8 cellular contexts compared by ENCODE assay signal in genomic region chr2:233396736-233397665, GRCh38. TPM values are rescaled to one million over a fixed set of nuclear protein-coding genes. Genes with fewer than 3 reads are reported as not detected.
DNase-seq lines count a peak whose midpoint lies in the region; ATAC-seq and TF ChIP-seq lines count a peak whose summit lies in the region.
"Not testable (repeated sequence)": the region's sequence is repeated elsewhere in the genome, so short reads cannot be mapped to it uniquely, and the experiment has no call there.

No MANE protein-coding gene starts in this region.

- H3K27me3 Mint-ChIP-seq in CD4-positive, alpha-beta T cell; T-helper 2 cell treated with Interferon-gamma antibody and Interleukin-4, amounts not matched to agents 5 μg/mL and 100 μg/mL, for 36 hours (ENCODE audit: low read depth); activated naive CD4-positive, alpha-beta T cell treated with anti-CD3 and anti-CD28 coated beads, Interleukin-2, amount 50 U/mL, for 24 hours; dendritic cell treated with granulocyte-macrophage colony-stimulating factor and Interleukin-4, amounts not matched to agents 40 ng/mL and 50 ng/mL, for 4 days; memory B cell; neural crest cell (ENCODE audit: low read depth); stimulated activated naive B cell treated with anti-CD40 and anti-IgM and Interleukin-4, amounts not matched to agents 10 μg/mL and 1 μg/mL and 100 μg/mL, for 72 hours: not testable (repeated sequence)

- peak overlapping the region; percentile 55 for H3K4me3 Mint-ChIP-seq in CD4-positive, alpha-beta T cell
- H3K4me3 Mint-ChIP-seq in T-helper 2 cell treated with Interferon-gamma antibody and Interleukin-4, amounts not matched to agents 5 μg/mL and 100 μg/mL, for 36 hours; activated naive CD4-positive, alpha-beta T cell treated with anti-CD3 and anti-CD28 coated beads, Interleukin-2, amount 50 U/mL, for 24 hours; dendritic cell treated with granulocyte-macrophage colony-stimulating factor and Interleukin-4, amounts not matched to agents 40 ng/mL and 50 ng/mL, for 4 days; memory B cell; neural crest cell: not testable (repeated sequence)
- H3K4me3 Mint-ChIP-seq in stimulated activated naive B cell treated with anti-CD40 and anti-IgM and Interleukin-4, amounts not matched to agents 10 μg/mL and 1 μg/mL and 100 μg/mL, for 72 hours, result peak overlapping the region; percentile 25 to 45

- H3K27ac Mint-ChIP-seq in CD4-positive, alpha-beta T cell, result peak overlapping the region; percentile 75
- H3K27ac Mint-ChIP-seq in T-helper 2 cell treated with Interferon-gamma antibody and Interleukin-4, amounts not matched to agents 5 μg/mL and 100 μg/mL, for 36 hours, result peak overlapping the region; percentile 83
- peak overlapping the region; percentile 19 for H3K27ac Mint-ChIP-seq in activated naive CD4-positive, alpha-beta T cell treated with anti-CD3 and anti-CD28 coated beads, Interleukin-2, amount 50 U/mL, for 24 hours
- peak overlapping the region; percentile 35 for H3K27ac Mint-ChIP-seq in dendritic cell treated with granulocyte-macrophage colony-stimulating factor and Interleukin-4, amounts not matched to agents 40 ng/mL and 50 ng/mL, for 4 days
- H3K27ac Mint-ChIP-seq in memory B cell (peak overlapping the region; percentile 87), neural crest cell (ENCODE audit: unreplicated experiment) (peak overlapping the region; percentile 69)
- peak overlapping the region; percentile 94 for H3K27ac Mint-ChIP-seq in stimulated activated naive B cell treated with anti-CD40 and anti-IgM and Interleukin-4, amounts not matched to agents 10 μg/mL and 1 μg/mL and 100 μg/mL, for 72 hours

- TF ChIP-seq CTCF in CD4-positive, alpha-beta T cell (IDR thresholded peaks at IDR 0.05); neural crest cell (conservative IDR thresholded peaks at IDR 0.05): not testable (repeated sequence)

- H3K4me1 Mint-ChIP-seq in CD4-positive, alpha-beta T cell (ENCODE audit: low read depth), result peaks cover 62% of the 10 kb centered on the region
- H3K4me1 Mint-ChIP-seq in T-helper 2 cell treated with Interferon-gamma antibody and Interleukin-4, amounts not matched to agents 5 μg/mL and 100 μg/mL, for 36 hours (ENCODE audit: low read depth), result peaks cover 41% of the 10 kb centered on the region
- H3K4me1 Mint-ChIP-seq in activated naive CD4-positive, alpha-beta T cell treated with anti-CD3 and anti-CD28 coated beads, Interleukin-2, amount 50 U/mL, for 24 hours, result peaks cover 60% of the 10 kb centered on the region
- H3K4me1 Mint-ChIP-seq in dendritic cell treated with granulocyte-macrophage colony-stimulating factor and Interleukin-4, amounts not matched to agents 40 ng/mL and 50 ng/mL, for 4 days (ENCODE audit: low read depth); neural crest cell: not testable (repeated sequence)
- H3K4me1 Mint-ChIP-seq in memory B cell, result peaks cover 15% of the 10 kb centered on the region
- H3K4me1 Mint-ChIP-seq in stimulated activated naive B cell treated with anti-CD40 and anti-IgM and Interleukin-4, amounts not matched to agents 10 μg/mL and 1 μg/mL and 100 μg/mL, for 72 hours, result peaks cover 41 to 64% of the 10 kb centered on the region in 2 donors

- not testable (repeated sequence) for H3K27ac ChIP-seq in CD4-positive, alpha-beta T cell (ENCODE audit: low read depth, low read length)

- peaks cover 53% of the 10 kb centered on the region for H3K36me3 Mint-ChIP-seq in CD4-positive, alpha-beta T cell (ENCODE audit: low read depth)
- H3K36me3 Mint-ChIP-seq in T-helper 2 cell treated with Interferon-gamma antibody and Interleukin-4, amounts not matched to agents 5 μg/mL and 100 μg/mL, for 36 hours (ENCODE audit: low read depth), result peaks cover 33% of the 10 kb centered on the region
- H3K36me3 Mint-ChIP-seq in activated naive CD4-positive, alpha-beta T cell treated with anti-CD3 and anti-CD28 coated beads, Interleukin-2, amount 50 U/mL, for 24 hours; neural crest cell (ENCODE audit: low read depth): not testable (repeated sequence)
- H3K36me3 Mint-ChIP-seq in dendritic cell treated with granulocyte-macrophage colony-stimulating factor and Interleukin-4, amounts not matched to agents 40 ng/mL and 50 ng/mL, for 4 days (ENCODE audit: low read depth), result peaks cover 76% of the 10 kb centered on the region
- peaks cover 24% of the 10 kb centered on the region for H3K36me3 Mint-ChIP-seq in memory B cell
- H3K36me3 Mint-ChIP-seq in stimulated activated naive B cell treated with anti-CD40 and anti-IgM and Interleukin-4, amounts not matched to agents 10 μg/mL and 1 μg/mL and 100 μg/mL, for 72 hours, result peaks cover 49 to 59% of the 10 kb centered on the region in 2 donors

- not testable (repeated sequence) for H3K9me3 ChIP-seq in CD4-positive, alpha-beta T cell (ENCODE audit: control insufficient read depth, low read length)

- POLR2A ChIA-PET in CD4-positive, alpha-beta T cell (lab: Charles Lee), result interaction anchor here (0.6 to 0.9 kb wide), 2 partner anchors 11 to 129 kb away, joined by 3 to 5 read pairs; no protein-coding TSS in a partner anchor

- not testable (repeated sequence) for ATAC-seq in CD4-positive, alpha-beta T cell (ENCODE audit: poor library complexity); memory B cell (ENCODE audit: low read depth); stimulated activated naive B cell treated with anti-CD40 and anti-IgM and Interleukin-4, amounts not matched to agents 10 μg/mL and 1 μg/mL and 100 μg/mL, for 72 hours (replicated peaks)

- intact Hi-C loops in CD4-positive, alpha-beta T cell (cut with DNase I, micrococcal nuclease); dendritic cell treated with granulocyte-macrophage colony-stimulating factor and Interleukin-4, amounts not matched to agents 40 ng/mL and 50 ng/mL, for 4 days (cut with micrococcal nuclease): not testable (repeated sequence)

- not testable (repeated sequence) for DNase-seq in CD4-positive, alpha-beta T cell; T-helper 2 cell treated with Interferon-gamma antibody and Interleukin-4, amounts not matched to agents 5 μg/mL and 100 μg/mL, for 36 hours (ENCODE audit: low spot score); memory B cell (ENCODE audit: low spot score in 2 of 2); neural crest cell (ENCODE audit: low read depth, low spot score); stimulated activated naive B cell treated with anti-CD40 and anti-IgM and Interleukin-4, amounts not matched to agents 10 μg/mL and 1 μg/mL and 100 μg/mL, for 72 hours
- peak; percentile 54 for DNase-seq in activated CD8-positive, alpha-beta memory T cell treated with anti-CD3 and anti-CD28 coated beads for 24 hours

- H3K27me3 ChIP-seq in CD4-positive, alpha-beta T cell (ENCODE audit: control insufficient read depth, insufficient read depth, low read length), result not testable (repeated sequence)

- H3K9me3 Mint-ChIP-seq in CD4-positive, alpha-beta T cell; T-helper 2 cell treated with Interferon-gamma antibody and Interleukin-4, amounts not matched to agents 5 μg/mL and 100 μg/mL, for 36 hours; activated naive CD4-positive, alpha-beta T cell treated with anti-CD3 and anti-CD28 coated beads, Interleukin-2, amount 50 U/mL, for 24 hours; dendritic cell treated with granulocyte-macrophage colony-stimulating factor and Interleukin-4, amounts not matched to agents 40 ng/mL and 50 ng/mL, for 4 days; memory B cell; neural crest cell; stimulated activated naive B cell treated with anti-CD40 and anti-IgM and Interleukin-4, amounts not matched to agents 10 μg/mL and 1 μg/mL and 100 μg/mL, for 72 hours: not testable (repeated sequence)

- CTCF ChIA-PET in CD4-positive, alpha-beta T cell (lab: Charles Lee), result not testable (repeated sequence)

RNA-seq across cellular contexts. Expression of gene DGKD, which starts 42.7 kb away (rescaled TPM):
- total RNA-seq in CD4-positive, alpha-beta T cell, result 100 to 1,000 TPM; 147 to 156 TPM
- 48.7 and 58.6 TPM in 2 replicates for total RNA-seq in neural crest cell

Comparison
In these comparisons a context has a peak if more than half of its experiments do, and no peak if none do; other contexts are left out.
1. H3K27ac Mint-ChIP-seq: peak in every context shown above with its lines; median percentile 94 in stimulated activated naive B cell treated with anti-CD40 and anti-IgM and Interleukin-4, amounts not matched to agents 10 μg/mL and 1 μg/mL and 100 μg/mL, for 72 hours; 87 in memory B cell; 83 in T-helper 2 cell treated with Interferon-gamma antibody and Interleukin-4, amounts not matched to agents 5 μg/mL and 100 μg/mL, for 36 hours; 75 in CD4-positive, alpha-beta T cell; 69 in neural crest cell; 35 in dendritic cell treated with granulocyte-macrophage colony-stimulating factor and Interleukin-4, amounts not matched to agents 40 ng/mL and 50 ng/mL, for 4 days; 19 in activated naive CD4-positive, alpha-beta T cell treated with anti-CD3 and anti-CD28 coated beads, Interleukin-2, amount 50 U/mL, for 24 hours.